23 cellular contexts compared by ENCODE assay signal in genomic region chr6:87501809-87502572, GRCh38. TPM values are rescaled to one million over a fixed set of nuclear protein-coding genes. Genes with fewer than 3 reads are reported as not detected.
A peak's percentile ranks its signal among the peaks of the same experiment; 100 is the strongest.
DNase-seq lines count a peak whose midpoint lies in the region; ATAC-seq and TF ChIP-seq lines count a peak whose summit lies in the region.
"Had no signal": no experiment of that assay in that cellular context is flagged by ENCODE, and none has a peak within 500 bp of the region (broad histone marks: within the 10 kb centered on the region; RNA-seq: fewer than 3 reads in every experiment).

No MANE protein-coding gene starts in this region.

- H2AFZ ChIP-seq in mesenchymal stem cell (ENCODE audit: low read depth, low read length), result no peak overlapping the region
- H2AFZ ChIP-seq: neural progenitor cell had no signal

- H3K27me3 Mint-ChIP-seq in endothelial cell (ENCODE audit: unreplicated experiment), result no peaks in the 10 kb centered on the region
- H3K27me3 Mint-ChIP-seq: activated naive CD8-positive, alpha-beta T cell treated with anti-CD3 and anti-CD28 coated beads, Interleukin-2, amount 10 ng/mL, durations not matched to agents 7 days and 5 days; activated T-helper 17 cell treated with anti-CD3 and anti-CD28 coated beads, Interleukin-2, amount 50 U/mL, for 72 hours had no signal

- no peak overlapping the region for H3K9ac ChIP-seq in mesenchymal stem cell (ENCODE audit: low read length)
- H3K9ac ChIP-seq: neural progenitor cell had no signal

- no peak overlapping the region for H3K4me3 ChIP-seq in mesenchymal stem cell (ENCODE audit: insufficient read depth in 1 of 2, low read depth in 1 of 2, low read length in 2 of 2)
- H3K4me3 ChIP-seq: esophagus muscularis mucosa, neural progenitor cell, sigmoid colon had no signal

- peaks cover 9% of the 10 kb centered on the region for H3K4me1 Mint-ChIP-seq in endothelial cell (ENCODE audit: unreplicated experiment)
- H3K4me1 Mint-ChIP-seq: activated T-helper 17 cell treated with anti-CD3 and anti-CD28 coated beads, Interleukin-2, amount 50 U/mL, for 72 hours; neural progenitor cell had no signal

- ATAC-seq in HG03097 (IDR thresholded peaks at IDR 0.05; ENCODE audit: low FRiP score, unreplicated experiment), result no peak
- ATAC-seq: activated T-helper 17 cell treated with anti-CD3 and anti-CD28 coated beads, Interleukin-2, amount 50 U/mL, for 72 hours; CD8-positive, alpha-beta T cell had no signal

- H4K91ac ChIP-seq in mesenchymal stem cell (ENCODE audit: low read length), result no peak overlapping the region

- no peaks in the 10 kb centered on the region for H3K9me3 Mint-ChIP-seq in endothelial cell (ENCODE audit: unreplicated experiment)
- H3K9me3 Mint-ChIP-seq: activated naive CD8-positive, alpha-beta T cell treated with anti-CD3 and anti-CD28 coated beads, Interleukin-2, amount 10 ng/mL, durations not matched to agents 7 days and 5 days; activated T-helper 17 cell treated with anti-CD3 and anti-CD28 coated beads, Interleukin-2, amount 50 U/mL, for 72 hours; CD8-positive, alpha-beta T cell; neural progenitor cell had no signal

- no peak overlapping the region for H2BK5ac ChIP-seq in mesenchymal stem cell (ENCODE audit: low read depth, low read length, poor library complexity, severe bottlenecking)

- peaks cover 2% of the 10 kb centered on the region for H3K4me1 ChIP-seq in mesenchymal stem cell (ENCODE audit: control insufficient read depth, insufficient read depth, low read depth, low read length)
- H3K4me1 ChIP-seq: neural progenitor cell, sigmoid colon had no signal

- no peak overlapping the region for H3K23ac ChIP-seq in mesenchymal stem cell (ENCODE audit: low read length in 2 of 2)

- H3K9me3 ChIP-seq in mesenchymal stem cell (ENCODE audit: control insufficient read depth, low read length), result no peaks in the 10 kb centered on the region
- H3K9me3 ChIP-seq: esophagus muscularis mucosa, sigmoid colon had no signal

- no peak for TF ChIP-seq CTCF in endothelial cell (IDR thresholded peaks at IDR 0.05; ENCODE audit: unreplicated experiment)

- H3K79me1 ChIP-seq in mesenchymal stem cell (replicated peaks; ENCODE audit: low read length, poor library complexity, severe bottlenecking), result peaks cover 10% of the 10 kb centered on the region

- DNase-seq in NCI-H1105 treated with DMSO at 0.1 percent for 48 hours (lab: John Stamatoyannopoulos, UW), result peak; percentile 17
- DNase-seq in NCI-H1105 (lab: John Stamatoyannopoulos, UW), result no peak
- peak; percentile 94 for DNase-seq in NCI-H69 (lab: John Stamatoyannopoulos, UW)
- DNase-seq in endothelial cell (ENCODE audit: low spot score), result no peak
- DNase-seq in mesenchymal stem cell, result no peak
- DNase-seq in globus pallidus (ENCODE audit: low spot score), result no peak
- no peak for DNase-seq in DMS153 (lab: John Stamatoyannopoulos, UW)
- DNase-seq: activated CD4-positive, alpha-beta T cell treated with anti-CD3 and anti-CD28 coated beads for 1 hour; activated naive CD8-positive, alpha-beta T cell treated with anti-CD3 and anti-CD28 coated beads, Interleukin-2, amount 10 ng/mL, durations not matched to agents 7 days and 5 days; AML-193; CD8-positive, alpha-beta T cell; cerebellar nuclear complex; foreskin melanocyte; hippocampal formation; NCI-H1417 treated with DMSO at 0.1 percent for 48 hours; NCI-H2081 treated with DMSO at 0.1 percent for 48 hours; sigmoid colon; stimulated activated CD4-positive, alpha-beta T cell treated with anti-CD3 and anti-CD28 coated beads, Interleukin-15, amount 100 ng/mL, for 24 hours; T-helper 1 cell had no signal

- no peak overlapping the region for H3K4me2 ChIP-seq in mesenchymal stem cell (ENCODE audit: low read length, poor library complexity, severe bottlenecking)
- H3K4me2 ChIP-seq: neural progenitor cell had no signal

- H3K14ac ChIP-seq in mesenchymal stem cell (ENCODE audit: low read length in 2 of 2), result no peak overlapping the region

- peaks cover 19% of the 10 kb centered on the region for H3K36me3 Mint-ChIP-seq in endothelial cell (ENCODE audit: low read depth, unreplicated experiment)

- peak overlapping the region; percentile 85 for H3K27ac Mint-ChIP-seq in endothelial cell (ENCODE audit: unreplicated experiment)
- H3K27ac Mint-ChIP-seq: activated naive CD8-positive, alpha-beta T cell treated with anti-CD3 and anti-CD28 coated beads, Interleukin-2, amount 10 ng/mL, durations not matched to agents 7 days and 5 days; neural progenitor cell had no signal

- no peak overlapping the region for H3K18ac ChIP-seq in mesenchymal stem cell (ENCODE audit: low read depth in 1 of 2, low read length in 2 of 2)

- H4K8ac ChIP-seq in mesenchymal stem cell (ENCODE audit: low read length), result no peak overlapping the region

- H3K27ac ChIP-seq in mesenchymal stem cell (ENCODE audit: low read length, poor library complexity, severe bottlenecking), result peak overlapping the region; percentile 55
- H3K27ac ChIP-seq: esophagus muscularis mucosa, neural progenitor cell, sigmoid colon had no signal

- no peak overlapping the region for H2AK5ac ChIP-seq in mesenchymal stem cell (ENCODE audit: low read length, severe bottlenecking)

- H2BK12ac ChIP-seq in mesenchymal stem cell (ENCODE audit: low read length in 2 of 2), result no peak overlapping the region

- 100% methylated on average over 5 of the region's 6 CpGs for WGBS in mesenchymal stem cell

- no peak overlapping the region for H3K4me3 Mint-ChIP-seq in endothelial cell (ENCODE audit: unreplicated experiment)
- H3K4me3 Mint-ChIP-seq: activated naive CD8-positive, alpha-beta T cell treated with anti-CD3 and anti-CD28 coated beads, Interleukin-2, amount 10 ng/mL, durations not matched to agents 7 days and 5 days; activated T-helper 17 cell treated with anti-CD3 and anti-CD28 coated beads, Interleukin-2, amount 50 U/mL, for 72 hours; CD8-positive, alpha-beta T cell; neural progenitor cell had no signal

- H3K4ac ChIP-seq in mesenchymal stem cell (ENCODE audit: low read depth in 1 of 2, low read length in 2 of 2), result no peak overlapping the region

- no peak overlapping the region for H2BK15ac ChIP-seq in mesenchymal stem cell (ENCODE audit: low read depth, poor library complexity, severe bottlenecking)

- H3K36me3 ChIP-seq in mesenchymal stem cell (ENCODE audit: control insufficient read depth in 1 of 2, insufficient read depth in 2 of 2, low read depth in 1 of 2, low read length in 2 of 2), result peaks cover 0 to 79% of the 10 kb centered on the region in 2 experiments
- H3K36me3 ChIP-seq: neural progenitor cell had no signal

- no peak overlapping the region for H2BK120ac ChIP-seq in mesenchymal stem cell (ENCODE audit: low read depth, low read length)

- H3K27me3 ChIP-seq in mesenchymal stem cell (ENCODE audit: control insufficient read depth in 1 of 2, insufficient read depth in 1 of 2, low read length in 2 of 2), result no peaks in the 10 kb centered on the region
- H3K27me3 ChIP-seq: esophagus muscularis mucosa, neural progenitor cell, sigmoid colon had no signal

RNA-seq across cellular contexts. Expression of gene SLC35A1, which starts 29.2 kb away (rescaled TPM):
- 19.1 TPM for total RNA-seq in endothelial cell (ENCODE audit: unreplicated experiment)
- 11.7 TPM for polyA plus RNA-seq in mesenchymal stem cell (2013, experiment 1 of 2)
- 13.5 TPM for polyA plus RNA-seq in mesenchymal stem cell (2013, experiment 2 of 2)

Comparison
In these comparisons a context has a peak if more than half of its experiments do, and no peak if none do; other contexts are left out.
1. DNase-seq: peak in NCI-H1105 treated with DMSO at 0.1 percent for 48 hours (single experiment) and NCI-H69 (single experiment); none in NCI-H1105 (single experiment), endothelial cell (single experiment), mesenchymal stem cell (single experiment), globus pallidus (single experiment) and DMS153 (single experiment).